28 cellular contexts compared by ENCODE assay signal in the genomic region with DNA sequence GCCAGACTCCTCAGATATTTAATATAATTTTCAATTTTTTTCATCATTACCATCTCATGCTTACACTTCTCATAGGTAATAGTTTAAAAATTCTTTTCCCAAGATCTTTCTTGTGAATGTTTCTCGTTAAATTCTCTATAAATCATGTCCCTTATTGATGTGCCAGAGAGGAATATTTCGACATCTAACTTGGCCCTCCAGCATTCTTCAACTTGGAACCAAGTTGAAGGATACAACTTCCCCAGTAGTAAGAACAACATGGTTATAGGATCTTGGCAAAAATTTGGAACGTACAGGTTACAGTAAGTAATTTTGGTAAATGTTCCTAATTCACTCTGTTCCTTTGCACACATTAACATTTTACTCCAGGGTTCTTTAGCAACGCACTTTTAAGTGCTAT.
DNase-seq lines count a peak whose midpoint lies in the region; ATAC-seq and TF ChIP-seq lines count a peak whose summit lies in the region.
"Had no signal": no experiment of that assay in that cellular context is flagged by ENCODE, and none has a peak within 500 bp of the region (broad histone marks: within the 10 kb centered on the region; RNA-seq: fewer than 3 reads in every experiment).

No MANE protein-coding gene starts in this region.

- WGBS in testis, 2 donors: 65 to 66% methylated on average over 4 of the region's 4 CpGs
- 82 to 90% (median 86%) methylated on average over 4 of the region's 4 CpGs for WGBS in heart left ventricle, 4 donors

- H3K36me3 Mint-ChIP-seq in HFFc6 (ENCODE audit: low read depth) (no peaks in the 10 kb centered on the region), nephron (ENCODE audit: low read depth) (no peaks in the 10 kb centered on the region)
- H3K36me3 Mint-ChIP-seq: activated naive CD8-positive, alpha-beta T cell; mesothelial cell of epicardium had no signal

- no peak overlapping the region for H3K4me3 ChIP-seq in ascending aorta
- no peak overlapping the region for H3K4me3 ChIP-seq in testis
- H3K4me3 ChIP-seq in heart left ventricle: no peak overlapping the region
- H3K4me3 ChIP-seq: BLaER1, cardiac muscle cell, coronary artery, K562, MG63 had no signal

- no peak for TF ChIP-seq POLR2A in testis (IDR thresholded peaks at IDR 0.05)
- TF ChIP-seq POLR2A in heart left ventricle (IDR thresholded peaks at IDR 0.05): no peak

- DNase-seq in HFFc6 (no peak), ascending aorta (ENCODE audit: low spot score in 2 of 2) (no peak), testis (no peak), activated gamma-delta T cell (lab: John Stamatoyannopoulos, UW) (no peak), heart left ventricle (no peak)
- DNase-seq: activated CD8-positive, alpha-beta memory T cell treated with anti-CD3 and anti-CD28 coated beads, Interleukin-2, amount 50 U/mL, for 48 hours; activated CD8-positive, alpha-beta T cell treated with anti-CD3 and anti-CD28 coated beads for 36 hours; anterior cingulate cortex; DMS 273 treated with DMSO at 0.1 percent for 48 hours; effector CD8-positive, alpha-beta T cell; head of caudate nucleus; kidney; left ventricle myocardium superior; MG63; NCI-H1105 treated with DMSO at 0.1 percent for 48 hours; NCI-H2029; NCI-H510A treated with DMSO at 0.1 percent for 48 hours; stimulated activated naive CD4-positive, alpha-beta T cell had no signal

- intact Hi-C loops in ascending aorta (cut with DNase I) (loop anchor here (5.0 kb wide), 1 partner anchor 732 kb away; the partner anchor contains the start of gene CDH11), testis (cut with DNase I; ENCODE audit: low total_unique reads) (no loop called here), heart left ventricle (cut with DNase I) (no loop called here)

- H3K4me3 Mint-ChIP-seq in HFFc6 (peak overlapping the region; percentile 86), nephron (no peak overlapping the region)
- H3K4me3 Mint-ChIP-seq: activated CD8-positive, alpha-beta T cell treated with anti-CD3 and anti-CD28 coated beads for 36 hours; activated naive CD8-positive, alpha-beta T cell; activated T-helper 17 cell treated with anti-CD3 and anti-CD28 coated beads, Interleukin-2, amount 50 U/mL, for 72 hours; mesothelial cell of epicardium had no signal

- no peaks in the 10 kb centered on the region for H3K27me3 Mint-ChIP-seq in HFFc6 (ENCODE audit: insufficient read depth)
- H3K27me3 Mint-ChIP-seq in nephron (ENCODE audit: low read depth): no peaks in the 10 kb centered on the region
- H3K27me3 Mint-ChIP-seq: activated CD8-positive, alpha-beta T cell treated with anti-CD3 and anti-CD28 coated beads for 36 hours; activated naive CD8-positive, alpha-beta T cell; activated T-helper 17 cell treated with anti-CD3 and anti-CD28 coated beads, Interleukin-2, amount 50 U/mL, for 72 hours had no signal

- no peaks in the 10 kb centered on the region for H3K9me3 ChIP-seq in ascending aorta
- H3K9me3 ChIP-seq in testis: no peaks in the 10 kb centered on the region
- no peaks in the 10 kb centered on the region for H3K9me3 ChIP-seq in heart left ventricle
- H3K9me3 ChIP-seq: BLaER1, MG63 had no signal

- H3K36me3 ChIP-seq in ascending aorta (no peaks in the 10 kb centered on the region), testis (ENCODE audit: low read depth, missing control alignments) (no peaks in the 10 kb centered on the region), heart left ventricle (no peaks in the 10 kb centered on the region)
- H3K36me3 ChIP-seq: BLaER1, cardiac muscle cell, MG63 had no signal

- peak overlapping the region; percentile 76 to 89 for H3K27ac ChIP-seq in ascending aorta
- peak overlapping the region; percentile 74 to 89 for H3K27ac ChIP-seq in testis
- peak overlapping the region in 1 of 12 donors; percentile 47 for H3K27ac ChIP-seq in heart left ventricle
- H3K27ac ChIP-seq: BLaER1, cardiac muscle cell had no signal

- H3K4me1 Mint-ChIP-seq in HFFc6 (ENCODE audit: low read depth) (peaks cover 36% of the 10 kb centered on the region), nephron (peaks cover 26% of the 10 kb centered on the region)
- H3K4me1 Mint-ChIP-seq: activated T-helper 17 cell treated with anti-CD3 and anti-CD28 coated beads, Interleukin-2, amount 50 U/mL, for 72 hours had no signal

- TF ChIP-seq CTCF in HFFc6 (IDR thresholded peaks at IDR 0.05): no peak
- TF ChIP-seq CTCF in ascending aorta (IDR thresholded peaks at IDR 0.05): no peak
- TF ChIP-seq CTCF in nephron (IDR thresholded peaks at IDR 0.05; ENCODE audit: unreplicated experiment in 3 of 3): no peak
- no peak for TF ChIP-seq CTCF in testis (IDR thresholded peaks at IDR 0.05)
- TF ChIP-seq CTCF in heart left ventricle (IDR thresholded peaks at IDR 0.05): no peak

- no peaks in the 10 kb centered on the region for H3K9me3 Mint-ChIP-seq in HFFc6
- H3K9me3 Mint-ChIP-seq in nephron: peaks cover 13% of the 10 kb centered on the region

- H3K27ac Mint-ChIP-seq in HFFc6: peak overlapping the region; percentile 94
- H3K27ac Mint-ChIP-seq in nephron: peak overlapping the region; percentile 95 to 98 (median 98)
- H3K27ac Mint-ChIP-seq: activated CD8-positive, alpha-beta T cell treated with anti-CD3 and anti-CD28 coated beads for 36 hours; activated naive CD8-positive, alpha-beta T cell; activated T-helper 17 cell treated with anti-CD3 and anti-CD28 coated beads, Interleukin-2, amount 50 U/mL, for 72 hours had no signal

- ATAC-seq in HG02852 (IDR thresholded peaks at IDR 0.05; ENCODE audit: unreplicated experiment) (no peak), heart left ventricle (no peak)
- ATAC-seq: activated CD8-positive, alpha-beta T cell treated with anti-CD3 and anti-CD28 coated beads for 36 hours; activated T-helper 17 cell treated with anti-CD3 and anti-CD28 coated beads, Interleukin-2, amount 50 U/mL, for 72 hours; K562; left ventricle myocardium superior; Right ventricle myocardium inferior had no signal

- H3K4me1 ChIP-seq in ascending aorta (peaks cover 0 to 7% of the 10 kb centered on the region in 2 donors), testis (no peaks in the 10 kb centered on the region), heart left ventricle (peaks cover 0 to 16% (median 0%) of the 10 kb centered on the region in 12 donors)
- H3K4me1 ChIP-seq: BLaER1 had no signal

- H3K27me3 ChIP-seq in ascending aorta: no peaks in the 10 kb centered on the region
- H3K27me3 ChIP-seq in testis: no peaks in the 10 kb centered on the region
- no peaks in the 10 kb centered on the region for H3K27me3 ChIP-seq in heart left ventricle
- H3K27me3 ChIP-seq: BLaER1, cardiac muscle cell, MG63 had no signal
